ENCODE assay signal across 16 cellular contexts in genomic region chr11:130612291-130612802, GRCh38.
A peak's percentile ranks its signal among the peaks of the same experiment; 100 is the strongest.
DNase-seq lines count a peak whose midpoint lies in the region; ATAC-seq, FAIRE-seq and TF ChIP-seq lines count a peak whose summit lies in the region.
"Had no signal": no experiment of that assay in that cellular context is flagged by ENCODE, and none has a peak within 500 bp of the region (broad histone marks: within the 10 kb centered on the region; RNA-seq: fewer than 3 reads in every experiment).

No MANE protein-coding gene starts in this region.

- H3K27ac ChIP-seq in astrocyte (ENCODE audit: low read depth, low read length) (peak overlapping the region; percentile 92), tibial artery (peak overlapping the region; percentile 80 to 86), transverse colon (no peak overlapping the region)
- H3K27ac ChIP-seq: right lobe of liver had no signal

- no peak overlapping the region for H2AFZ ChIP-seq in astrocyte (ENCODE audit: low read depth, low read length)

- H3K9me3 Mint-ChIP-seq in HFFc6, result no peaks in the 10 kb centered on the region
- H3K9me3 Mint-ChIP-seq in astrocyte (ENCODE audit: unreplicated experiment), result peaks cover 2% of the 10 kb centered on the region
- H3K9me3 Mint-ChIP-seq: dendritic cell treated with granulocyte-macrophage colony-stimulating factor and Interleukin-4, amounts not matched to agents 40 ng/mL and 50 ng/mL, for 4 days; natural killer cell treated with Interleukin-12 subunit alpha and Interleukin-12 subunit beta and Interleukin-15 and Interleukin-18, amount 100 ng/mL, for 72 hours had no signal

- no peak for DNase-seq in HFFc6
- peak; percentile 82 for DNase-seq in astrocyte (ENCODE audit: low read depth)
- DNase-seq in left ventricle myocardium superior, result no peak
- peak in 1 of 2 donors; percentile 78 for DNase-seq in tibial artery
- no peak for DNase-seq in transverse colon
- no peak for DNase-seq in stimulated activated CD4-positive, alpha-beta T cell treated with anti-CD3 and anti-CD28 coated beads, Interleukin-4, amount 100 ng/mL, for 24 hours
- DNase-seq: activated naive CD4-positive, alpha-beta T cell treated with anti-CD3 and anti-CD28 coated beads, Interleukin-2, amount 50 U/mL, for 16 hours; gastrocnemius medialis; KBM-7; kidney; NCI-H1694 treated with DMSO at 0.1 percent for 48 hours; NCI-H526 treated with DMSO at 0.1 percent for 48 hours; right lobe of liver had no signal

- no peak for TF ChIP-seq EP300 in transverse colon (IDR thresholded peaks at IDR 0.05; ENCODE audit: low read depth)

- H3K4me3 Mint-ChIP-seq in HFFc6 (no peak overlapping the region), astrocyte (ENCODE audit: unreplicated experiment) (peak overlapping the region; percentile 45)
- H3K4me3 Mint-ChIP-seq: dendritic cell treated with granulocyte-macrophage colony-stimulating factor and Interleukin-4, amounts not matched to agents 40 ng/mL and 50 ng/mL, for 4 days; natural killer cell treated with Interleukin-12 subunit alpha and Interleukin-12 subunit beta and Interleukin-15 and Interleukin-18, amount 100 ng/mL, for 72 hours had no signal

- H3K4me1 Mint-ChIP-seq in HFFc6 (ENCODE audit: low read depth) (peaks cover 16% of the 10 kb centered on the region), astrocyte (ENCODE audit: low read depth, unreplicated experiment) (peaks cover 21% of the 10 kb centered on the region)

- H3K27me3 ChIP-seq in astrocyte (ENCODE audit: insufficient read depth, low read length), result no peaks in the 10 kb centered on the region
- no peaks in the 10 kb centered on the region for H3K27me3 ChIP-seq in tibial artery
- H3K27me3 ChIP-seq in transverse colon, result no peaks in the 10 kb centered on the region
- H3K27me3 ChIP-seq: gastrocnemius medialis, right lobe of liver had no signal

- FAIRE-seq in astrocyte (lab: Jason Lieb, UNC), result no peak
- FAIRE-seq: kidney had no signal

- TF ChIP-seq CTCF in HFFc6 (IDR thresholded peaks at IDR 0.05) (no peak), astrocyte (IDR thresholded peaks at IDR 0.05; ENCODE audit: insufficient read depth, low read depth, low read length) (no peak), tibial artery (IDR thresholded peaks at IDR 0.05) (no peak), transverse colon (IDR thresholded peaks at IDR 0.05) (no peak)

- H3K27me3 Mint-ChIP-seq in HFFc6 (ENCODE audit: insufficient read depth) (peaks cover 8% of the 10 kb centered on the region; the same call in 1 of the 2 replicates), astrocyte (ENCODE audit: low read depth, unreplicated experiment) (peaks cover under 1% of the 10 kb centered on the region)

- H3K4me1 ChIP-seq in astrocyte (ENCODE audit: insufficient read depth, low read length), result peaks cover 15% of the 10 kb centered on the region
- H3K4me1 ChIP-seq in tibial artery, result peaks cover 4 to 61% (median 42%) of the 10 kb centered on the region in 4 donors
- H3K4me1 ChIP-seq in transverse colon, result peaks cover 0 to 7% (median 2%) of the 10 kb centered on the region in 4 donors
- H3K4me1 ChIP-seq: right lobe of liver had no signal

- H3K36me3 ChIP-seq in astrocyte (ENCODE audit: insufficient read depth, low read length), result no peaks in the 10 kb centered on the region
- H3K36me3 ChIP-seq in tibial artery, result no peaks in the 10 kb centered on the region
- H3K36me3 ChIP-seq in transverse colon, result no peaks in the 10 kb centered on the region
- H3K36me3 ChIP-seq: gastrocnemius medialis, right lobe of liver had no signal

- WGBS in transverse colon (ENCODE audit: low coverage in 1 of 2), 2 donors, result 80 to 100% methylated on average over 1 to 2 of the region's 2 CpGs

- peak overlapping the region; percentile 4 for H3K4me3 ChIP-seq in astrocyte (ENCODE audit: insufficient read depth, low read depth, low read length)
- H3K4me3 ChIP-seq in tibial artery, result no peak overlapping the region
- H3K4me3 ChIP-seq in transverse colon, result no peak overlapping the region
- H3K4me3 ChIP-seq: gastrocnemius medialis, right lobe of liver had no signal

- H3K79me2 ChIP-seq in astrocyte (ENCODE audit: insufficient read depth, low read length), result no peaks in the 10 kb centered on the region

- no peak for TF ChIP-seq POLR2A in transverse colon (IDR thresholded peaks at IDR 0.05)

- H3K36me3 Mint-ChIP-seq in HFFc6 (ENCODE audit: low read depth) (no peaks in the 10 kb centered on the region), astrocyte (ENCODE audit: low read depth, unreplicated experiment) (no peaks in the 10 kb centered on the region)
- H3K36me3 Mint-ChIP-seq: natural killer cell treated with Interleukin-12 subunit alpha and Interleukin-12 subunit beta and Interleukin-15 and Interleukin-18, amount 100 ng/mL, for 72 hours had no signal

- H3K27ac Mint-ChIP-seq in HFFc6 (peak overlapping the region; percentile 32; the same call in 1 of the 2 replicates), astrocyte (ENCODE audit: unreplicated experiment) (peak overlapping the region; percentile 100)
- H3K27ac Mint-ChIP-seq: dendritic cell treated with granulocyte-macrophage colony-stimulating factor and Interleukin-4, amounts not matched to agents 40 ng/mL and 50 ng/mL, for 4 days; natural killer cell treated with Interleukin-12 subunit alpha and Interleukin-12 subunit beta and Interleukin-15 and Interleukin-18, amount 100 ng/mL, for 72 hours had no signal

- no peaks in the 10 kb centered on the region for H3K9me3 ChIP-seq in astrocyte (ENCODE audit: insufficient read depth, low read depth, low read length)
- H3K9me3 ChIP-seq in tibial artery, result no peaks in the 10 kb centered on the region
- H3K9me3 ChIP-seq in transverse colon, result no peaks in the 10 kb centered on the region
- H3K9me3 ChIP-seq: gastrocnemius medialis, right lobe of liver had no signal

- in situ Hi-C loops in transverse colon (cut with MboI; ENCODE audit: low pct_ligation_motif_present in 1 of 4, low pct_unique_long_range_greater_than_20kb in 1 of 4, low sequenced_read_pairs in 3 of 4), result no loop called here

- H3K4me2 ChIP-seq in astrocyte (ENCODE audit: low read length), result peak overlapping the region; percentile 70

- H4K20me1 ChIP-seq in astrocyte (ENCODE audit: insufficient read depth, low read length), result no peaks in the 10 kb centered on the region

- intact Hi-C loops in left ventricle myocardium superior (cut with micrococcal nuclease) (no loop called here), tibial artery (cut with DNase I; ENCODE audit: low total_unique reads) (loop anchor here (2.0 to 5.0 kb wide), 2 partner anchors 40 to 90 kb away; no protein-coding TSS in a partner anchor), transverse colon (cut with DNase I; ENCODE audit: low total_unique reads) (no loop called here)

- H3K9ac ChIP-seq in astrocyte (ENCODE audit: low read length), result peak overlapping the region; percentile 66

- peak; percentile 8 for ATAC-seq in left ventricle myocardium superior
- ATAC-seq in GM18870 (IDR thresholded peaks at IDR 0.05; ENCODE audit: unreplicated experiment), result no peak
- ATAC-seq: gastrocnemius medialis; natural killer cell treated with Interleukin-12 subunit alpha and Interleukin-12 subunit beta and Interleukin-15 and Interleukin-18, amount 100 ng/mL, for 72 hours had no signal

Comparison
In these comparisons a context has a peak if more than half of its experiments do, and no peak if none do; other contexts are left out.
1. H3K27ac ChIP-seq: peak in astrocyte (single experiment) and tibial artery (2 of 2); none in transverse colon (0 of 4).